In genomic region chr12:108313236-108313608, GRCh38 we compare ENCODE assay signal across 1 cellular context.
TF ChIP-seq lines count a peak whose summit lies in the region.

No MANE protein-coding gene starts in this region.

TF ChIP-seq in H1, 55 proteins besides CTCF, POLR2A, EP300 and RAD21 (continued from another document):
- TF ChIP-seq ATF2 (IDR thresholded peaks at IDR 0.05; ENCODE audit: low read length), result no peak
